In genomic region chr1:55140546-55140983, GRCh38 we compare ENCODE assay signal across 8 cellular contexts.
A peak's percentile ranks its signal among the peaks of the same experiment; 100 is the strongest.
DNase-seq lines count a peak whose midpoint lies in the region; ATAC-seq and TF ChIP-seq lines count a peak whose summit lies in the region.

No MANE protein-coding gene starts in this region.

- intact Hi-C loops in left cardiac atrium (cut with DNase I): loop anchor here in 1 of 2 donors (10.0 kb wide), 1 partner anchor 46 kb away; no protein-coding TSS in a partner anchor

- H3K27ac ChIP-seq in HEK293 (ENCODE audit: extremely low read depth, low read depth, low read length): no peak overlapping the region

- DNase-seq in GM04504 (ENCODE audit: low read depth) (peak; percentile 84), NCI-H1105 (lab: John Stamatoyannopoulos, UW) (peak; percentile 64), SKM-1 (lab: John Stamatoyannopoulos, UW; ENCODE audit: unreplicated experiment) (peak; percentile 77), adipocyte (ENCODE audit: low read depth) (peak; percentile 97), left cardiac atrium (peak; percentile 75), retina (peak; percentile 44)

- peak; percentile 43; the same call in 1 of the 2 replicates for TF ChIP-seq CTCF in HEK293 (tag by site-specific recombination; IDR thresholded peaks at IDR 0.05)

- POLR2A ChIA-PET in HEK293 (lab: Yijun Ruan, JAX): no interaction called here

- H3K9me3 ChIP-seq in HEK293 (ENCODE audit: control insufficient read depth, insufficient read depth, low read depth, low read length): no peaks in the 10 kb centered on the region
- H3K9me3 ChIP-seq in adipocyte (ENCODE audit: control insufficient read depth, low read length): no peaks in the 10 kb centered on the region

- H3K27me3 ChIP-seq in adipocyte (replicated peaks; ENCODE audit: control insufficient read depth, insufficient read depth, low read length): no peaks in the 10 kb centered on the region

- CTCF ChIA-PET in HEK293 (lab: Yijun Ruan, JAX): interaction anchor here (0.7 to 6.5 kb wide), 13 partner anchors 8 to 235 kb away, joined by 3 to 109 read pairs (median 4); no protein-coding TSS in a partner anchor

- H3K4me3 ChIP-seq in HEK293 (ENCODE audit: low read depth, low read length) (no peak overlapping the region), adipocyte (ENCODE audit: low read length) (no peak overlapping the region)

- H3K4me1 ChIP-seq in HEK293 (ENCODE audit: control insufficient read depth, insufficient read depth, low read length): no peaks in the 10 kb centered on the region
- H3K4me1 ChIP-seq in adipocyte (ENCODE audit: control insufficient read depth, insufficient read depth, low read length): peaks cover 19% of the 10 kb centered on the region

- H3K9ac ChIP-seq in adipocyte (ENCODE audit: low read length): peak overlapping the region; percentile 50

- ATAC-seq in left cardiac atrium (peak; percentile 96 to 98), HG03039 (IDR thresholded peaks at IDR 0.05; ENCODE audit: unreplicated experiment) (no peak)

- H3K36me3 ChIP-seq in HEK293 (ENCODE audit: control insufficient read depth in 2 of 2, insufficient read depth in 1 of 2, low read length in 2 of 2) (peaks cover 40 to 84% of the 10 kb centered on the region in 2 experiments), adipocyte (ENCODE audit: control insufficient read depth, insufficient read depth, low read length, severe bottlenecking) (peaks cover 98% of the 10 kb centered on the region)

TF ChIP-seq in HEK293, 187 proteins besides CTCF, POLR2A, EP300 and RAD21 (continues in another document):
- TF ChIP-seq ZNF366 (tag by site-specific recombination; conservative IDR thresholded peaks at IDR 0.05) (peak; percentile 48), ZNF658 (tag by site-specific recombination; IDR thresholded peaks at IDR 0.05) (no peak), ZNF202 (tag by site-specific recombination; IDR thresholded peaks at IDR 0.05; ENCODE audit: borderline replicate concordance) (no peak), PRDM4 (tag by site-specific recombination; IDR thresholded peaks at IDR 0.05) (no peak), ZNF394 (tag by site-specific recombination; IDR thresholded peaks at IDR 0.05; ENCODE audit: borderline replicate concordance) (no peak), ZNF555 (tag by site-specific recombination; conservative IDR thresholded peaks at IDR 0.05) (no peak), GFI1B (tag by site-specific recombination; IDR thresholded peaks at IDR 0.05) (no peak), BCL11B (tag by site-specific recombination; IDR thresholded peaks at IDR 0.05; ENCODE audit: low read depth) (no peak), ZNF610 (tag by site-specific recombination; IDR thresholded peaks at IDR 0.05; ENCODE audit: borderline replicate concordance) (no peak), OSR2 (tag by site-specific recombination; IDR thresholded peaks at IDR 0.05) (no peak), ZBTB21 (tag by site-specific recombination; IDR thresholded peaks at IDR 0.05) (peak; percentile 52), SETDB1 (IDR thresholded peaks at IDR 0.05; ENCODE audit: insufficient read length, low read length) (no peak), ZNF660 (tag by site-specific recombination; IDR thresholded peaks at IDR 0.05) (peak; percentile 86), MZF1 (tag by site-specific recombination; IDR thresholded peaks at IDR 0.05; ENCODE audit: borderline replicate concordance) (no peak), ZNF169 (tag by site-specific recombination; IDR thresholded peaks at IDR 0.05) (no peak), ZXDB (tag by site-specific recombination; IDR thresholded peaks at IDR 0.05) (no peak), ZNF621 (tag by site-specific recombination; IDR thresholded peaks at IDR 0.05) (no peak), ZNF350 (tag by site-specific recombination; IDR thresholded peaks at IDR 0.05) (no peak), ZNF704 (tag by site-specific recombination; IDR thresholded peaks at IDR 0.05) (no peak), ZBTB8A (tag by site-specific recombination; IDR thresholded peaks at IDR 0.05) (no peak), ZNF362 (tag by site-specific recombination; IDR thresholded peaks at IDR 0.05) (no peak), ZNF623 (tag by site-specific recombination; IDR thresholded peaks at IDR 0.05) (no peak), PATZ1 (tag by site-specific recombination; IDR thresholded peaks at IDR 0.05) (no peak), ZBTB17 (tag by site-specific recombination; IDR thresholded peaks at IDR 0.05) (0 out of 2 replicates have a peak, but pooled peaks have one; percentile 34), ZNF76 (tag by site-specific recombination; IDR thresholded peaks at IDR 0.05; ENCODE audit: borderline replicate concordance, low read depth) (no peak), ZNF302 (tag by site-specific recombination; IDR thresholded peaks at IDR 0.05; ENCODE audit: low read depth) (no peak), ZNF140 (tag by site-specific recombination; IDR thresholded peaks at IDR 0.05) (no peak), ZNF404 (tag by site-specific recombination; IDR thresholded peaks at IDR 0.05) (no peak), ZNF561 (tag by site-specific recombination; IDR thresholded peaks at IDR 0.05; ENCODE audit: borderline replicate concordance) (peak; percentile 67; the same call in 1 of the 2 replicates), REPIN1 (tag by site-specific recombination; IDR thresholded peaks at IDR 0.05; ENCODE audit: low read depth) (no peak), ZNF398 (tag by site-specific recombination; IDR thresholded peaks at IDR 0.05) (no peak)

Comparison
In these comparisons a context has a peak if more than half of its experiments do, and no peak if none do; other contexts are left out.
1. DNase-seq: peak in every context shown above with its lines; median percentile 97 in adipocyte; 84 in GM04504; 77 in SKM-1; 75 in left cardiac atrium; 64 in NCI-H1105; 44 in retina.